20 cellular contexts compared by ENCODE assay signal in genomic region chr17:65290616-65291015, GRCh38.
DNase-seq lines count a peak whose midpoint lies in the region; ATAC-seq, FAIRE-seq and TF ChIP-seq lines count a peak whose summit lies in the region.
"Had no signal": no experiment of that assay in that cellular context is flagged by ENCODE, and none has a peak within 500 bp of the region (broad histone marks: within the 10 kb centered on the region; RNA-seq: fewer than 3 reads in every experiment).

No MANE protein-coding gene starts in this region.

- no peaks in the 10 kb centered on the region for H4K20me1 ChIP-seq in H1 (replicated peaks in 1 of 2; ENCODE audit: control insufficient read depth in 1 of 2, insufficient read depth in 2 of 2, low read length in 2 of 2)
- no peaks in the 10 kb centered on the region for H4K20me1 ChIP-seq in PC-3 (ENCODE audit: low read length)

- H4K8ac ChIP-seq in H1 (ENCODE audit: extremely low read depth, insufficient read depth, low read length), result no peak overlapping the region

- no peaks in the 10 kb centered on the region for H3K23me2 ChIP-seq in H1 (ENCODE audit: low read depth, low read length)

- peak overlapping the region; percentile 76; the same call in 1 of the 2 replicates for H2BK20ac ChIP-seq in H1 (ENCODE audit: low read length)

- WGBS in H1 (ENCODE audit: extremely low coverage in 1 of 2, insufficient coverage in 1 of 2, insufficient read length in 1 of 2, insufficient replicate concordance in 2 of 2, low coverage in 1 of 2, low lambda C conversion rate in 2 of 2, missing lambda C conversion rate in 1 of 2), 2 experiments, result 90% methylated on average over 8 of the region's 8 CpGs; no CpG with 5 or more reads in 1 of the 2 experiments

- H4K91ac ChIP-seq in H1 (replicated peaks; ENCODE audit: insufficient read length, low read length), result no peak overlapping the region

- H3K79me2 ChIP-seq in H1 (ENCODE audit: control insufficient read depth in 1 of 2, insufficient read depth in 2 of 2, low read length in 2 of 2), result no peaks in the 10 kb centered on the region
- no peaks in the 10 kb centered on the region for H3K79me2 ChIP-seq in PC-3 (ENCODE audit: low read length)

- POLR2A ChIA-PET in H1 (lab: Charles Lee; ENCODE audit: partially characterized antibody), result no interaction called here
- POLR2A ChIA-PET in PC-3 (lab: Charles Lee; ENCODE audit: unreplicated experiment), result no interaction called here

- CTCF ChIA-PET in H1 (lab: Charles Lee; ENCODE audit: partially characterized antibody), result interaction anchor here (0.6 to 1.3 kb wide), 6 partner anchors 11 to 218 kb away, joined by 3 to 5 read pairs (median 3); no protein-coding TSS in a partner anchor
- CTCF ChIA-PET in PC-3 (lab: Charles Lee), result interaction anchor here (0.6 kb wide), 1 partner anchor 262 kb away, joined by 4 read pairs; no protein-coding TSS in a partner anchor

- no peak for TF ChIP-seq POLR2A in H1 (IDR thresholded peaks at IDR 0.05; ENCODE audit: control extremely low read depth in 1 of 2, low read depth in 2 of 2, low read length in 2 of 2)

- no peaks in the 10 kb centered on the region for H3K79me1 ChIP-seq in H1 (ENCODE audit: low read depth, low read length)

- H3K9me3 ChIP-seq in H1 (ENCODE audit: insufficient read depth in 2 of 2, low read depth in 1 of 2, low read length in 1 of 2) (no peaks in the 10 kb centered on the region), upper lobe of right lung (no peaks in the 10 kb centered on the region), PC-3 (ENCODE audit: low read length) (no peaks in the 10 kb centered on the region)
- H3K9me3 ChIP-seq: SK-N-SH had no signal

- H3K4me3 ChIP-seq in H1 (ENCODE audit: extremely low read depth in 1 of 4, insufficient read depth in 2 of 4, low read depth in 3 of 4, low read length in 4 of 4) (no peak overlapping the region), upper lobe of right lung (no peak overlapping the region), PC-3 (ENCODE audit: low read length) (no peak overlapping the region)
- H3K4me3 ChIP-seq: PC-9 had no signal

- H3K36me3 ChIP-seq in H1 (ENCODE audit: control insufficient read depth in 2 of 4, insufficient read depth in 4 of 4, low read length in 3 of 4), result no peaks in the 10 kb centered on the region
- no peaks in the 10 kb centered on the region for H3K36me3 ChIP-seq in upper lobe of right lung
- no peaks in the 10 kb centered on the region for H3K36me3 ChIP-seq in PC-3 (ENCODE audit: low read depth, low read length)

- no peak overlapping the region for H3K14ac ChIP-seq in H1 (ENCODE audit: insufficient read length)

- H3K56ac ChIP-seq in H1 (replicated peaks; ENCODE audit: insufficient read length, low read depth, low read length), result no peak overlapping the region

- no peak overlapping the region for H3K27ac ChIP-seq in H1 (ENCODE audit: low read depth, low read length)
- no peak overlapping the region for H3K27ac ChIP-seq in upper lobe of right lung
- no peak overlapping the region for H3K27ac ChIP-seq in PC-3 (ENCODE audit: low read length)
- H3K27ac ChIP-seq: PC-9 had no signal

- no peak for FAIRE-seq in H1 (lab: Jason Lieb, UNC)
- FAIRE-seq: GM18507, HTR-8/SVneo had no signal

- H2BK15ac ChIP-seq in H1 (ENCODE audit: low read length), result no peak overlapping the region; the same call in 1 of the 2 replicates

- TF ChIP-seq RAD21 in H1 (IDR thresholded peaks at IDR 0.05 in 1 of 2, conservative IDR thresholded peaks at IDR 0.05 in 1 of 2; ENCODE audit: low read depth in 2 of 2, low read length in 2 of 2), result no peak

- H2BK120ac ChIP-seq in H1 (replicated peaks; ENCODE audit: low read depth, low read length), result peak overlapping the region; percentile 66

- H2BK5ac ChIP-seq in H1 (ENCODE audit: low read depth, low read length), result no peak overlapping the region

- H3K9ac ChIP-seq in H1 (replicated peaks in 1 of 4; ENCODE audit: extremely low read depth in 1 of 4, low read depth in 3 of 4, low read length in 3 of 4), result no peak overlapping the region
- no peak overlapping the region for H3K9ac ChIP-seq in PC-3 (ENCODE audit: low read length)
- H3K9ac ChIP-seq: SK-N-SH had no signal

- H3K18ac ChIP-seq in H1 (ENCODE audit: extremely low read depth, low read length), result 0 out of 2 replicates have a peak overlapping the region, but pooled peaks have one; percentile 51

- no peak overlapping the region for H2AFZ ChIP-seq in H1 (ENCODE audit: low read length)
- no peak overlapping the region for H2AFZ ChIP-seq in PC-3 (ENCODE audit: low read length)
- H2AFZ ChIP-seq: PC-9 had no signal

- no peaks in the 10 kb centered on the region for H3F3A ChIP-seq in PC-3 (ENCODE audit: low read length, unreplicated experiment)

- H3K4me2 ChIP-seq in H1 (ENCODE audit: insufficient read depth in 1 of 2, low read depth in 2 of 2, low read length in 2 of 2) (peak overlapping the region in 1 of 2 experiments; percentile 22; a peak in 1 of 4 replicates), PC-3 (ENCODE audit: low read length) (no peak overlapping the region)
- H3K4me2 ChIP-seq: PC-9, SK-N-SH had no signal

- TF ChIP-seq CTCF in H1 (IDR thresholded peaks at IDR 0.05; ENCODE audit: control extremely low read depth in 1 of 3, insufficient read depth in 1 of 3, low read depth in 1 of 3, low read length in 3 of 3) (no peak), upper lobe of right lung (IDR thresholded peaks at IDR 0.05) (no peak), PC-3 (conservative IDR thresholded peaks at IDR 0.05; ENCODE audit: low read depth, low read length) (no peak)

- TF ChIP-seq EP300 in H1 (IDR thresholded peaks at IDR 0.05; ENCODE audit: borderline replicate concordance in 1 of 2, low read depth in 2 of 2, low read length in 2 of 2), result no peak

- H3K23ac ChIP-seq in H1 (ENCODE audit: insufficient read length), result no peak overlapping the region

- no peak overlapping the region; the same call in 1 of the 2 replicates for H2BK12ac ChIP-seq in H1 (ENCODE audit: low read depth, low read length)

- H2AK5ac ChIP-seq in H1 (ENCODE audit: low read depth, low read length), result no peak overlapping the region

- no TSS peak for BruUV-seq in PC-3 (replicated peaks; lab: Mats Ljungman, UMichigan)

- H3K9me2 ChIP-seq in PC-3 (replicated peaks; ENCODE audit: low read length), result no peaks in the 10 kb centered on the region
- H3K9me2 ChIP-seq: SK-N-SH had no signal

- H3K4me1 ChIP-seq in H1 (replicated peaks in 1 of 4; ENCODE audit: control insufficient read depth in 3 of 4, insufficient read depth in 4 of 4, low read length in 3 of 4), result peaks cover 0 to 10% (median 7%) of the 10 kb centered on the region in 4 experiments; a peak in 5 of 7 replicates
- peaks cover 8% of the 10 kb centered on the region for H3K4me1 ChIP-seq in upper lobe of right lung
- H3K4me1 ChIP-seq in PC-3 (ENCODE audit: insufficient read depth, low read length), result no peaks in the 10 kb centered on the region

- peak; percentile 23 for DNase-seq in activated CD8-positive, alpha-beta memory T cell treated with anti-CD3 and anti-CD28 coated beads, Interleukin-2, amount 50 U/mL, for 48 hours
- DNase-seq in activated CD8-positive, alpha-beta memory T cell treated with anti-CD3 and anti-CD28 coated beads, Interleukin-2, amount 50 U/mL, for 4 hours, result no peak
- DNase-seq in H1 (ENCODE audit: low read depth in 1 of 2, low spot score in 2 of 2) (no peak), mesenteric fat pad (ENCODE audit: low spot score) (peak; percentile 71), upper lobe of right lung (no peak), PC-3 (no peak)
- DNase-seq: 8988T, C1 segment of cervical spinal cord, COR-L47, NCI-H1436, NCI-H2029 treated with DMSO at 0.1 percent for 48 hours, NCI-H345, NCI-H69, PC-9, SK-N-SH had no signal

- H4K5ac ChIP-seq in H1 (ENCODE audit: insufficient read length, low read depth, low read length), result no peak overlapping the region

- no peak overlapping the region for H3K4ac ChIP-seq in H1 (replicated peaks; ENCODE audit: insufficient read length, low read depth, low read length)

- intact Hi-C loops in upper lobe of right lung (cut with DNase I), result loop anchor here (10.0 kb wide), 1 partner anchor 504 kb away; no protein-coding TSS in a partner anchor
- intact Hi-C loops in PC-3 (cut with micrococcal nuclease), result loop anchor here (5.0 to 10.0 kb wide), 2 partner anchors 164 to 877 kb away; no protein-coding TSS in a partner anchor

- ATAC-seq in upper lobe of right lung (peak; percentile 42), GM18861 (IDR thresholded peaks at IDR 0.05; ENCODE audit: unreplicated experiment) (no peak), GM19463 (IDR thresholded peaks at IDR 0.05; ENCODE audit: unreplicated experiment) (no peak), PC-3 (no peak)
- ATAC-seq: HCT116 had no signal

- no peaks in the 10 kb centered on the region for H3K27me3 ChIP-seq in H1 (replicated peaks in 1 of 4; ENCODE audit: control insufficient read depth in 3 of 4, extremely low read depth in 1 of 4, insufficient read depth in 3 of 4, low read length in 3 of 4)
- H3K27me3 ChIP-seq in upper lobe of right lung, result no peaks in the 10 kb centered on the region
- H3K27me3 ChIP-seq in PC-3 (ENCODE audit: low read length), result no peaks in the 10 kb centered on the region

TF ChIP-seq in H1, 55 proteins besides CTCF, POLR2A, EP300 and RAD21:
- TF ChIP-seq CBX5 (IDR thresholded peaks at IDR 0.05; ENCODE audit: low read depth, low read length) (no peak), CHD2 (IDR thresholded peaks at IDR 0.05; ENCODE audit: low read length) (no peak), CEBPB (IDR thresholded peaks at IDR 0.05; ENCODE audit: low read depth, low read length) (no peak), YY1 (IDR thresholded peaks at IDR 0.05; ENCODE audit: low read depth, low read length) (no peak)

Comparison
In these comparisons a context has a peak if more than half of its experiments do, and no peak if none do; other contexts are left out.
1. DNase-seq: peak in activated CD8-positive, alpha-beta memory T cell treated with anti-CD3 and anti-CD28 coated beads, Interleukin-2, amount 50 U/mL, for 48 hours (single experiment) and mesenteric fat pad (single experiment); none in activated CD8-positive, alpha-beta memory T cell treated with anti-CD3 and anti-CD28 coated beads, Interleukin-2, amount 50 U/mL, for 4 hours (single experiment), H1 (0 of 2), upper lobe of right lung (single experiment) and PC-3 (single experiment).